15 cellular contexts compared by ENCODE assay signal in genomic region chr9:111959960-111960359, GRCh38.
DNase-seq lines count a peak whose midpoint lies in the region; ATAC-seq, FAIRE-seq and TF ChIP-seq lines count a peak whose summit lies in the region.
"Had no signal": no experiment of that assay in that cellular context is flagged by ENCODE, and none has a peak within 500 bp of the region (broad histone marks: within the 10 kb centered on the region; RNA-seq: fewer than 3 reads in every experiment).

No MANE protein-coding gene starts in this region.

- no peak overlapping the region for H3K4me3 Mint-ChIP-seq in chondrocyte (ENCODE audit: unreplicated experiment)

- no peaks in the 10 kb centered on the region for H3K27me3 Mint-ChIP-seq in chondrocyte (ENCODE audit: low read depth)

- H3K56ac ChIP-seq in mesendoderm (ENCODE audit: low read length) = no peak overlapping the region

- H2BK15ac ChIP-seq in mesendoderm (replicated peaks; ENCODE audit: low read depth) = no peak overlapping the region

- H3K27me3 ChIP-seq in HUES48 (ENCODE audit: control insufficient read depth, insufficient read depth, low read length) = peaks cover 6% of the 10 kb centered on the region; the same call in 1 of the 2 replicates
- no peaks in the 10 kb centered on the region for H3K27me3 ChIP-seq in mesendoderm (ENCODE audit: insufficient read depth, low read length, poor library complexity)
- H3K27me3 ChIP-seq: MG63, tibial nerve had no signal

- no peak for FAIRE-seq in A549 (lab: Jason Lieb, UNC)

- CTCF ChIA-PET in A549 (lab: Yijun Ruan, JAX) = interaction anchor here (0.9 to 2.3 kb wide), 3 partner anchors 14 to 63 kb away, joined by 3 to 7 read pairs (median 3); no protein-coding TSS in a partner anchor

- H3K36me3 Mint-ChIP-seq in chondrocyte (ENCODE audit: low read depth) = no peaks in the 10 kb centered on the region

- H3K27ac Mint-ChIP-seq in chondrocyte (ENCODE audit: unreplicated experiment) = peak overlapping the region; percentile 95

- H3K4me3 ChIP-seq in A549 (no peak overlapping the region), HUES48 (ENCODE audit: low read depth, low read length) (no peak overlapping the region), mesendoderm (ENCODE audit: low read length) (no peak overlapping the region)
- H3K4me3 ChIP-seq: MG63, tibial nerve had no signal

- no peaks in the 10 kb centered on the region for H3K79me2 ChIP-seq in mesendoderm (ENCODE audit: control insufficient read depth, insufficient read depth, low read length)

- no peak overlapping the region for H2BK5ac ChIP-seq in mesendoderm (ENCODE audit: low read length)

- no peak overlapping the region for H2AK5ac ChIP-seq in mesendoderm (ENCODE audit: low read length)

- 32% methylated on average over 5 of the region's 5 CpGs for WGBS in A549 (ENCODE audit: missing lambda C conversion rate)
- WGBS in mesendoderm (ENCODE audit: extremely low coverage, insufficient coverage, low lambda C conversion rate) = no CpG with 5 or more reads among the region's 5 CpGs

- no peak overlapping the region for H3K23ac ChIP-seq in mesendoderm (ENCODE audit: low read length)

- H3K9ac ChIP-seq in HUES48 (ENCODE audit: low read depth, low read length) (no peak overlapping the region), mesendoderm (ENCODE audit: low read length) (no peak overlapping the region)

- H3K18ac ChIP-seq in mesendoderm (ENCODE audit: low read length) = no peak overlapping the region

- H3K4me1 ChIP-seq in A549 (peaks cover 62% of the 10 kb centered on the region), HUES48 (ENCODE audit: control insufficient read depth, insufficient read depth, low read length) (0 out of 2 replicates have a peak, but pooled peaks cover 3% of the 10 kb centered on the region), mesendoderm (ENCODE audit: control insufficient read depth, low read depth, low read length) (peaks cover 6% of the 10 kb centered on the region)

- peak in 1 of 2 experiments; percentile 45 for DNase-seq in A549 (ENCODE audit: low read depth in 1 of 2, low spot score in 1 of 2)
- DNase-seq in chondrocyte (ENCODE audit: low spot score) = no peak
- DNase-seq in mesendoderm = peak; percentile 71
- DNase-seq in Ammon's horn (ENCODE audit: low spot score) = no peak
- DNase-seq: anterior cingulate cortex; DMS79 treated with DMSO at 0.1 percent for 48 hours; hypothalamus; stimulated activated CD4-positive, alpha-beta T cell treated with anti-CD3 and anti-CD28 coated beads, Interleukin-15, amount 100 ng/mL, for 24 hours had no signal

- no peaks in the 10 kb centered on the region for H3K9me3 ChIP-seq in A549
- no peaks in the 10 kb centered on the region for H3K9me3 ChIP-seq in HUES48 (ENCODE audit: control insufficient read depth, insufficient read depth, low read length)
- H3K9me3 ChIP-seq: MG63, neutrophil, tibial nerve had no signal

- H3K79me1 ChIP-seq in mesendoderm (ENCODE audit: low read length) = no peaks in the 10 kb centered on the region

- H3K27ac ChIP-seq in A549 (peak overlapping the region; percentile 77 to 89; a peak in 5 of 6 replicates), HUES48 (ENCODE audit: low read depth, low read length) (peak overlapping the region; percentile 57), mesendoderm (ENCODE audit: low read depth, low read length) (no peak overlapping the region)
- H3K27ac ChIP-seq: neutrophil had no signal

- POLR2A ChIA-PET in A549 (lab: Yijun Ruan, JAX) = interaction anchor here (0.5 to 0.9 kb wide), 2 partner anchors 63 to 1261 kb away, joined by 3 to 5 read pairs; partner anchors contain the start of genes FKBP15, SLC31A1 and UGCG

- H3K4me2 ChIP-seq in A549 = peak overlapping the region; percentile 83
- H3K4me2 ChIP-seq in mesendoderm (ENCODE audit: low read length) = no peak overlapping the region

- TF ChIP-seq POLR2A in A549 (IDR thresholded peaks at IDR 0.05; ENCODE audit: low read length) = no peak

- no peak overlapping the region for H2BK120ac ChIP-seq in mesendoderm (ENCODE audit: low read depth, low read length)

- no peak overlapping the region for H4K8ac ChIP-seq in mesendoderm (ENCODE audit: low read depth, low read length)

- H3K9me3 Mint-ChIP-seq in chondrocyte (ENCODE audit: low read depth) = peaks cover 3% of the 10 kb centered on the region

- ATAC-seq in A549 = peak; percentile 56 to 59
- no peak for ATAC-seq in GM19463 (IDR thresholded peaks at IDR 0.05; ENCODE audit: unreplicated experiment)
- ATAC-seq in HG03108 (IDR thresholded peaks at IDR 0.05; ENCODE audit: unreplicated experiment) = no peak
- ATAC-seq in HG03135 (IDR thresholded peaks at IDR 0.05; ENCODE audit: unreplicated experiment) = no peak

- no peak overlapping the region for H3K4ac ChIP-seq in mesendoderm (ENCODE audit: low read depth, low read length)

- peaks cover 45% of the 10 kb centered on the region for H3K4me1 Mint-ChIP-seq in chondrocyte (ENCODE audit: low read depth)

- TF ChIP-seq EP300 in A549 (IDR thresholded peaks at IDR 0.05) = no peak

- H4K5ac ChIP-seq in mesendoderm (ENCODE audit: low read length) = no peak overlapping the region

- TF ChIP-seq CTCF in A549 (IDR thresholded peaks at IDR 0.05) (no peak), chondrocyte (IDR thresholded peaks at IDR 0.05) (no peak)

- no peak for TF ChIP-seq RAD21 in A549 (conservative IDR thresholded peaks at IDR 0.05 in 1 of 2, IDR thresholded peaks at IDR 0.05 in 1 of 2)

- no peaks in the 10 kb centered on the region for H3K36me3 ChIP-seq in HUES48 (ENCODE audit: control insufficient read depth, insufficient read depth, low read length)
- no peaks in the 10 kb centered on the region for H3K36me3 ChIP-seq in mesendoderm (ENCODE audit: control insufficient read depth, insufficient read depth, low read length)
- H3K36me3 ChIP-seq: MG63, neutrophil, tibial nerve had no signal

TF ChIP-seq in A549, 52 proteins besides CTCF, POLR2A, EP300 and RAD21:
- TF ChIP-seq HOXA7 (CRISPR knock-in tag; IDR thresholded peaks at IDR 0.05) = no peak
- no peak for TF ChIP-seq HES2 (IDR thresholded peaks at IDR 0.05)
- no peak for TF ChIP-seq RCOR1 (IDR thresholded peaks at IDR 0.05; ENCODE audit: low read depth, low read length)
- no peak for TF ChIP-seq ATOH8 (CRISPR knock-in tag; IDR thresholded peaks at IDR 0.05; ENCODE audit: low read depth)
- TF ChIP-seq E2F6 (IDR thresholded peaks at IDR 0.05; ENCODE audit: borderline replicate concordance, low read depth) = no peak
- TF ChIP-seq EHMT2 (IDR thresholded peaks at IDR 0.05; ENCODE audit: low read depth) = no peak
- TF ChIP-seq PHF8 (IDR thresholded peaks at IDR 0.05; ENCODE audit: borderline replicate concordance, low read depth) = no peak
- no peak for TF ChIP-seq JUNB (IDR thresholded peaks at IDR 0.05)
- no peak for TF ChIP-seq EHF (CRISPR knock-in tag; IDR thresholded peaks at IDR 0.05)
- no peak for TF ChIP-seq REST (IDR thresholded peaks at IDR 0.05)
- TF ChIP-seq JUN (IDR thresholded peaks at IDR 0.05) = no peak
- TF ChIP-seq MAZ (IDR thresholded peaks at IDR 0.05; ENCODE audit: borderline replicate concordance, low read depth, low read length) = no peak
- no peak for TF ChIP-seq KDM1A (IDR thresholded peaks at IDR 0.05; ENCODE audit: low read depth)
- no peak for TF ChIP-seq ZFP36 (IDR thresholded peaks at IDR 0.05; ENCODE audit: borderline replicate concordance, partially characterized antibody)
- TF ChIP-seq, protein P1, sequence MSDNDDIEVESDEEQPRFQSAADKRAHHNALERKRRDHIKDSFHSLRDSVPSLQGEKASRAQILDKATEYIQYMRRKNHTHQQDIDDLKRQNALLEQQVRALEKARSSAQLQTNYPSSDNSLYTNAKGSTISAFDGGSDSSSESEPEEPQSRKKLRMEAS (IDR thresholded peaks at IDR 0.05) = no peak
- no peak for TF ChIP-seq MAFK (IDR thresholded peaks at IDR 0.05; ENCODE audit: partially characterized antibody)
- no peak for TF ChIP-seq SMC3 (IDR thresholded peaks at IDR 0.05)
TF ChIP-seq in A549: peak in this region for 0.

Comparison
In these comparisons a context has a peak if more than half of its experiments do, and no peak if none do; other contexts are left out.
1. ATAC-seq: peak in A549 (2 of 2); none in GM19463 (single experiment), HG03108 (single experiment) and HG03135 (single experiment).